Comparison of ENCODE assay signal across 32 cellular contexts in the genomic region with DNA sequence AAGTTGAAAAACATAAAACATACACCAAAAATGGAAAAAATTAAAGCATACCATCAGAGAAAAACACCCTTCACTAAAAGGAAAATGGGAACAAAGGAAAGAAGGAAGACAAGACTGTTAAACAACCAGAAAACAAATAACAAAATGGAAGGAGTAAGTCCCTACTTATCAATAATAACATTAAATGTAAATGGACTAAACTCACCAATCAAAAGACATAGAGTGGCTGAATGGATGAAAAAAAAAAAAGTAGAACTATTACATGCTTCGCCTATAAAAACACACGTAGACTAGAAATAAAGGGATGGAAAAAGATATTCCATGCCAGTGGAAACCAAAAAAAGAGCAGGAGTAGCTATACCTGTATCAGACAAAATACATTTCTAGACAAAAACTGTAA. TPM values are rescaled to one million over a fixed set of nuclear protein-coding genes. Genes with fewer than 3 reads are reported as not detected.
"Had no signal": no experiment of that assay in that cellular context is flagged by ENCODE, and none has a peak within 500 bp of the region (broad histone marks: within the 10 kb centered on the region; RNA-seq: fewer than 3 reads in every experiment).

No MANE protein-coding gene starts in this region.

- H3K27ac Mint-ChIP-seq: natural killer cell treated with Interleukin-12 subunit alpha and Interleukin-12 subunit beta and Interleukin-15 and Interleukin-18, amount 100 ng/mL, for 72 hours; nephron progenitor cell; progenitor cell of endocrine pancreas; stimulated activated effector memory CD8-positive, alpha-beta T cell treated with anti-CD3 and anti-CD28 coated beads, Interleukin-12 subunit alpha, Interleukin-12 subunit beta, amount 100 ng/mL, for 72 hours; stimulated activated naive B cell treated with anti-CD40 and anti-IgM and Interleukin-4, amounts not matched to agents 10 μg/mL and 1 μg/mL and 100 μg/mL, for 72 hours; stimulated activated naive CD8-positive, alpha-beta T cell treated with anti-CD3 and anti-CD28 coated beads, Interleukin-15, Interleukin-2, amounts not matched to agents 100 ng/mL and 50 ng/mL, for 24 hours had no signal

- ATAC-seq: natural killer cell treated with Interleukin-12 subunit alpha and Interleukin-12 subunit beta and Interleukin-15 and Interleukin-18, amount 100 ng/mL, for 72 hours; psoas muscle; right cardiac atrium; right lobe of liver; stimulated activated effector memory CD8-positive, alpha-beta T cell treated with anti-CD3 and anti-CD28 coated beads, Interleukin-12 subunit alpha, Interleukin-12 subunit beta, amount 100 ng/mL, for 72 hours; stimulated activated naive B cell treated with anti-CD40 and anti-IgM and Interleukin-4, amounts not matched to agents 10 μg/mL and 1 μg/mL and 100 μg/mL, for 72 hours had no signal

- H3K4me1 ChIP-seq: parathyroid adenoma, psoas muscle, right lobe of liver, sigmoid colon, stomach, thyroid gland, tibial nerve, upper lobe of left lung, vagina had no signal

- H3K4me3 Mint-ChIP-seq: natural killer cell treated with Interleukin-12 subunit alpha and Interleukin-12 subunit beta and Interleukin-15 and Interleukin-18, amount 100 ng/mL, for 72 hours; nephron progenitor cell; neural crest cell; stimulated activated effector memory CD8-positive, alpha-beta T cell treated with anti-CD3 and anti-CD28 coated beads, Interleukin-12 subunit alpha, Interleukin-12 subunit beta, amount 100 ng/mL, for 72 hours; stimulated activated naive B cell treated with anti-CD40 and anti-IgM and Interleukin-4, amounts not matched to agents 10 μg/mL and 1 μg/mL and 100 μg/mL, for 72 hours; stimulated activated naive CD8-positive, alpha-beta T cell treated with anti-CD3 and anti-CD28 coated beads, Interleukin-15, Interleukin-2, amounts not matched to agents 100 ng/mL and 50 ng/mL, for 24 hours had no signal

- H3K36me3 ChIP-seq: neutrophil, ovary, right lobe of liver, sigmoid colon, stomach, thoracic aorta, thyroid gland, tibial nerve, upper lobe of left lung, vagina had no signal

- H3K36me3 Mint-ChIP-seq: stimulated activated effector memory CD8-positive, alpha-beta T cell treated with anti-CD3 and anti-CD28 coated beads, Interleukin-12 subunit alpha, Interleukin-12 subunit beta, amount 100 ng/mL, for 72 hours; stimulated activated naive B cell treated with anti-CD40 and anti-IgM and Interleukin-4, amounts not matched to agents 10 μg/mL and 1 μg/mL and 100 μg/mL, for 72 hours had no signal

- H3K9me3 ChIP-seq: neutrophil, ovary, psoas muscle, right lobe of liver, sigmoid colon, thoracic aorta, thyroid gland, tibial nerve, vagina had no signal

- FAIRE-seq: urothelium cell line had no signal

- H3K4me3 ChIP-seq: ovary, psoas muscle, right lobe of liver, sigmoid colon, stomach, thoracic aorta, thyroid gland, tibial nerve, upper lobe of left lung, vagina had no signal

- H3K4me1 Mint-ChIP-seq: nephron progenitor cell; neural crest cell; stimulated activated effector memory CD8-positive, alpha-beta T cell treated with anti-CD3 and anti-CD28 coated beads, Interleukin-12 subunit alpha, Interleukin-12 subunit beta, amount 100 ng/mL, for 72 hours; stimulated activated naive B cell treated with anti-CD40 and anti-IgM and Interleukin-4, amounts not matched to agents 10 μg/mL and 1 μg/mL and 100 μg/mL, for 72 hours had no signal

- H3K27me3 ChIP-seq: neutrophil, ovary, right lobe of liver, sigmoid colon, thyroid gland, tibial nerve, upper lobe of left lung, vagina had no signal

- H3K9ac ChIP-seq: parathyroid adenoma had no signal

- DNase-seq: nephron progenitor cell; nucleus accumbens; ovary; posterior cingulate gyrus; psoas muscle; right cardiac atrium; right lobe of liver; sigmoid colon; small intestine; stimulated activated CD4-positive, alpha-beta T cell treated with anti-CD3 and anti-CD28 coated beads, Interleukin-15, amount 100 ng/mL, for 24 hours; stimulated activated CD4-positive, alpha-beta T cell treated with anti-CD3 and anti-CD28 coated beads, Interleukin-2, amount 100 ng/mL, for 24 hours; stimulated activated CD4-positive, alpha-beta T cell treated with anti-CD3 and anti-CD28 coated beads, Interleukin-2, amount 100 ng/mL, for 48 hours; stimulated activated CD4-positive, alpha-beta T cell treated with anti-CD3 and anti-CD28 coated beads, Interleukin-4, amount 100 ng/mL, for 24 hours; stimulated activated naive B cell treated with anti-CD40 and anti-IgM and Interleukin-4, amounts not matched to agents 10 μg/mL and 1 μg/mL and 100 μg/mL, for 72 hours; stimulated activated naive CD4-positive, alpha-beta T cell treated with Interleukin-2 at 50 U/mL for 16 hours; stomach; thyroid gland; trophoblast cell; upper lobe of left lung had no signal

- H3K27me3 Mint-ChIP-seq: progenitor cell of endocrine pancreas had no signal

- H3K9me3 Mint-ChIP-seq: natural killer cell treated with Interleukin-12 subunit alpha and Interleukin-12 subunit beta and Interleukin-15 and Interleukin-18, amount 100 ng/mL, for 72 hours; stimulated activated naive CD8-positive, alpha-beta T cell treated with anti-CD3 and anti-CD28 coated beads, Interleukin-15, Interleukin-2, amounts not matched to agents 100 ng/mL and 50 ng/mL, for 24 hours had no signal

- H3K27ac ChIP-seq: neutrophil, ovary, parathyroid adenoma, psoas muscle, right lobe of liver, sigmoid colon, stomach, thoracic aorta, thyroid gland, tibial nerve, upper lobe of left lung, vagina had no signal

RNA-seq across cellular contexts. Expression of a gene that starts 19.4 kb away (rescaled TPM):
- total RNA-seq: natural killer cell treated with Interleukin-12 subunit alpha and Interleukin-12 subunit beta and Interleukin-15 and Interleukin-18, amount 100 ng/mL, for 72 hours; omental fat pad; right lobe of liver; tibial nerve; ureter; vagina had no signal
